In the genomic region with DNA sequence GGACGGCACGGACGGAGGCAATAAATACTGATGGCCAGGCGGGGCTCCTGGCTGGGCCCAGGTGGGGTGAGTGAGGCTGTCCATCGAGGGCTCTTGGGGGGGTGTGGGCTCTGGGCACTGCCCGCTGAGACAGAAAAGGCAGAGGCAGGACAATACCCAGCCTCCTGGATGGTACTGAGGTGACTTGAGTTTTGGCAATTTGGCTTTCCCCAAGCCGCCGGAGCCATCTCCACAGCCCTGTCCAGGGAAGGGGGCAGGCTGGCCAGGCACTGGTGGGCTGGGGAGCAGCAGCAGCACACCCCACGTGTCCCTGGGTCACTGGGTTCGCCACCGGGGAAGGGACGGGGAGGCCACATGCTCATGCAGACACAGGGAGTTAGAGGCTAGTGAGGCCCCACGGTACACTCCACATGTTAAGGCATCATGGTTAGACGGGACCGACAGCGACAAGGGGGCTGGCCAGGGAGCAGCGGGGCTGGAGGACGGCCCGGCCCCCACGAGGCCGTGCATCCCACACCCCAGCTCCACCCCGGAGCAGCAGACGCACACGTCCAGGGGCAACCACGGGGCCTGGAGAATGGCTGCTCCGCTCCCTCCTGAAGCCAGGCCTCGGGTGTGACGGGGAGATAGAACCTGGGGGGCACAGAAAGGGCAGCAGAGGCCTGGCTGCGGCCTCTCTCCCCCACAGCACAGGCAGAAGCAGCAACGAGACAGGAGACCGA, we compare ENCODE assay signal across 9 cellular contexts. TPM values are rescaled to one million over a fixed set of nuclear protein-coding genes. Genes with fewer than 3 reads are reported as not detected.
DNase-seq lines count a peak whose midpoint lies in the region; ATAC-seq and TF ChIP-seq lines count a peak whose summit lies in the region.
"Had no signal": no experiment of that assay in that cellular context is flagged by ENCODE, and none has a peak within 500 bp of the region (broad histone marks: within the 10 kb centered on the region; RNA-seq: fewer than 3 reads in every experiment).

No MANE protein-coding gene starts in this region.

- peaks cover 30% of the 10 kb centered on the region for H3K36me3 ChIP-seq in SK-N-MC (ENCODE audit: insufficient read depth, low read length)
- H3K36me3 ChIP-seq in esophagus muscularis mucosa: peaks cover 17 to 51% (median 34%) of the 10 kb centered on the region in 4 donors

- peak overlapping the region; percentile 44 for H3K4me3 Mint-ChIP-seq in T-helper 1 cell treated with Interleukin-12 subunit alpha and Interleukin-12 subunit beta and Interleukin-4 antibody, amounts not matched to agents 30 μg/mL and 1 μg/mL, for 36 hours
- H3K4me3 Mint-ChIP-seq in stimulated activated effector memory CD8-positive, alpha-beta T cell treated with anti-CD3 and anti-CD28 coated beads, Interleukin-12 subunit alpha, Interleukin-12 subunit beta, amount 100 ng/mL, for 72 hours: peak overlapping the region; percentile 84

- peaks cover 24% of the 10 kb centered on the region for H3K4me1 Mint-ChIP-seq in T-helper 1 cell treated with Interleukin-12 subunit alpha and Interleukin-12 subunit beta and Interleukin-4 antibody, amounts not matched to agents 30 μg/mL and 1 μg/mL, for 36 hours (ENCODE audit: low read depth)
- peaks cover 68% of the 10 kb centered on the region for H3K4me1 Mint-ChIP-seq in stimulated activated effector memory CD8-positive, alpha-beta T cell treated with anti-CD3 and anti-CD28 coated beads, Interleukin-12 subunit alpha, Interleukin-12 subunit beta, amount 100 ng/mL, for 72 hours

- TF ChIP-seq POLR2A in esophagus muscularis mucosa (IDR thresholded peaks at IDR 0.05; ENCODE audit: low read depth): no peak

- intact Hi-C loops in esophagus muscularis mucosa (cut with DNase I): no loop called here

- no peak for ATAC-seq in stimulated activated effector memory CD8-positive, alpha-beta T cell treated with anti-CD3 and anti-CD28 coated beads, Interleukin-12 subunit alpha, Interleukin-12 subunit beta, amount 100 ng/mL, for 72 hours
- ATAC-seq in HG02840 (IDR thresholded peaks at IDR 0.05; ENCODE audit: low FRiP score, unreplicated experiment) (no peak), HG03025 (IDR thresholded peaks at IDR 0.05; ENCODE audit: low FRiP score, unreplicated experiment) (no peak)

- peaks cover 53 to 79% (median 64%) of the 10 kb centered on the region in 4 donors for H3K4me1 ChIP-seq in esophagus muscularis mucosa

- no peak for TF ChIP-seq CTCF in esophagus muscularis mucosa (IDR thresholded peaks at IDR 0.05)

- H3K27ac Mint-ChIP-seq in T-helper 1 cell treated with Interleukin-12 subunit alpha and Interleukin-12 subunit beta and Interleukin-4 antibody, amounts not matched to agents 30 μg/mL and 1 μg/mL, for 36 hours: peak overlapping the region; percentile 69
- peak overlapping the region; percentile 96 for H3K27ac Mint-ChIP-seq in stimulated activated effector memory CD8-positive, alpha-beta T cell treated with anti-CD3 and anti-CD28 coated beads, Interleukin-12 subunit alpha, Interleukin-12 subunit beta, amount 100 ng/mL, for 72 hours

- WGBS in esophagus muscularis mucosa: 68% methylated on average over 9 of the region's 31 CpGs

- no peaks in the 10 kb centered on the region for H3K27me3 ChIP-seq in esophagus muscularis mucosa

- H3K9me3 Mint-ChIP-seq in T-helper 1 cell treated with Interleukin-12 subunit alpha and Interleukin-12 subunit beta and Interleukin-4 antibody, amounts not matched to agents 30 μg/mL and 1 μg/mL, for 36 hours: no peaks in the 10 kb centered on the region
- no peaks in the 10 kb centered on the region for H3K9me3 Mint-ChIP-seq in stimulated activated effector memory CD8-positive, alpha-beta T cell treated with anti-CD3 and anti-CD28 coated beads, Interleukin-12 subunit alpha, Interleukin-12 subunit beta, amount 100 ng/mL, for 72 hours

- H3K27me3 Mint-ChIP-seq in T-helper 1 cell treated with Interleukin-12 subunit alpha and Interleukin-12 subunit beta and Interleukin-4 antibody, amounts not matched to agents 30 μg/mL and 1 μg/mL, for 36 hours (ENCODE audit: low read depth): no peaks in the 10 kb centered on the region

- H3K9me3 ChIP-seq in SK-N-MC (ENCODE audit: low read depth, low read length): no peaks in the 10 kb centered on the region
- H3K9me3 ChIP-seq in esophagus muscularis mucosa: no peaks in the 10 kb centered on the region

- no peak for TF ChIP-seq EP300 in esophagus muscularis mucosa (IDR thresholded peaks at IDR 0.05)

- no peak overlapping the region; the same call in 1 of the 2 replicates for H3K4me3 ChIP-seq in SK-N-MC
- H3K4me3 ChIP-seq in esophagus muscularis mucosa: no peak overlapping the region

- H3K9ac ChIP-seq in SK-N-MC (ENCODE audit: insufficient read length): peak overlapping the region; percentile 16

- DNase-seq in T-helper 1 cell (no peak), SK-N-MC (ENCODE audit: low read depth, low spot score) (no peak), esophagus muscularis mucosa (ENCODE audit: extremely low spot score) (no peak), NCI-H2171 treated with DMSO at 0.1 percent for 48 hours (lab: John Stamatoyannopoulos, UW) (no peak)
- peak in 1 of 2 donors; percentile 59 for DNase-seq in stimulated activated effector memory CD8-positive, alpha-beta T cell treated with anti-CD3 and anti-CD28 coated beads, Interleukin-12 subunit alpha, Interleukin-12 subunit beta, amount 100 ng/mL, for 72 hours (ENCODE audit: low spot score in 2 of 2)

- H3K27ac ChIP-seq in SK-N-MC (peak overlapping the region; percentile 91), esophagus muscularis mucosa (replicated peaks in 1 of 4) (peak overlapping the region; percentile 97 to 99 (median 99))

- H3K36me3 Mint-ChIP-seq in T-helper 1 cell treated with Interleukin-12 subunit alpha and Interleukin-12 subunit beta and Interleukin-4 antibody, amounts not matched to agents 30 μg/mL and 1 μg/mL, for 36 hours (ENCODE audit: low read depth): peaks cover 19% of the 10 kb centered on the region
- peaks cover 97% of the 10 kb centered on the region for H3K36me3 Mint-ChIP-seq in stimulated activated effector memory CD8-positive, alpha-beta T cell treated with anti-CD3 and anti-CD28 coated beads, Interleukin-12 subunit alpha, Interleukin-12 subunit beta, amount 100 ng/mL, for 72 hours

RNA-seq across cellular contexts. Expression of a gene that starts 3.0 kb away (rescaled TPM):
- total RNA-seq in esophagus muscularis mucosa: 100 to 1,000 TPM; 115 to 229 (median 202) TPM

RNA-seq across cellular contexts. Expression of a gene that starts 7.8 kb away (rescaled TPM):
- total RNA-seq in esophagus muscularis mucosa: 100 to 1,000 TPM; 269 to 334 (median 313) TPM

RNA-seq across cellular contexts. Expression of a gene that starts 23.3 kb away (rescaled TPM):
- total RNA-seq in esophagus muscularis mucosa: 10 to 100 TPM; 44.0 to 67.7 (median 56.5) TPM

RNA-seq across cellular contexts. Expression of a gene that starts 23.4 kb away (rescaled TPM):
- 100 to 1,000 TPM; 131 to 139 (median 135) TPM for total RNA-seq in esophagus muscularis mucosa

RNA-seq across cellular contexts. Expression of a gene that starts 33.3 kb away (rescaled TPM):
- total RNA-seq in esophagus muscularis mucosa: not detected
- total RNA-seq: lung microvascular endothelial cell had no signal
